ENCODE assay signal across 1 cellular context in the genomic region with DNA sequence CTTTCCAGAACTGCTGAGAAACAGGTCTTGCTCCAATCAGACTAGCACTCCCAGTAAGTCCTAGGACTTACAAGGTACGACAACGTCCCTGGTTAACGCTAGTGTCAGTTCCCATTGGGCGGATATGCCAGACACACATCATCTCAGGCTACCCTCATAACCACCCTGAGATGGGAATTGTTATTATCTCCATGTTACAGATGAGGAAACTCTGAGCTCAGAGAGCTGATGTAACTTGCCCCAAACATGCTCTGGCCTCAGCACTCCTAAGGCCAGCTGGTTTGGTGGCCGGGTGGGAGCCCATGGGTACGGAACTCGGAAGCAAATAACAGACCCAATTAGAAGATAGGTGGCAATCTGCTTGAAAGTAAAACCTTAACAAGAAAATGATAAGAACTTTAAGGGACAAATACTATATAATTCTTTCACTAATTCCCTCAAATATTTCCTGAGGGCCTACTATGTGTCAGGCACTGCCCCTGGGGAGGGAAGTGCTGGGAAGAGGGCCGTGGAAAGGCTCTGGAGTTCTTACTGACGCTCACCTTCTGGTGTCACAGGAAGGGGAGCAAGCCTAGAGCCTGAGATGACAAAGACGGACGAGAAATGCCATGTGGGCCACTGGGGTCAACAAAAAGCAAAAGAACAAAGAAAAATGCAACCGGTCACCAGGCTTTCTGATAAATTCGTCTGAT.
TF ChIP-seq lines count a peak whose summit lies in the region.

No MANE protein-coding gene starts in this region.

TF ChIP-seq in IMR-90, 13 proteins besides CTCF, POLR2A, EP300 and RAD21:
- TF ChIP-seq MAZ (IDR thresholded peaks at IDR 0.05; ENCODE audit: borderline replicate concordance, low read depth, low read length), result no peak
- peak; percentile 6; the same call in 1 of the 2 replicates for TF ChIP-seq CEBPB (IDR thresholded peaks at IDR 0.05; ENCODE audit: low read depth, low read length)
